Comparison of ENCODE assay signal across 1 cellular context in the genomic region with DNA sequence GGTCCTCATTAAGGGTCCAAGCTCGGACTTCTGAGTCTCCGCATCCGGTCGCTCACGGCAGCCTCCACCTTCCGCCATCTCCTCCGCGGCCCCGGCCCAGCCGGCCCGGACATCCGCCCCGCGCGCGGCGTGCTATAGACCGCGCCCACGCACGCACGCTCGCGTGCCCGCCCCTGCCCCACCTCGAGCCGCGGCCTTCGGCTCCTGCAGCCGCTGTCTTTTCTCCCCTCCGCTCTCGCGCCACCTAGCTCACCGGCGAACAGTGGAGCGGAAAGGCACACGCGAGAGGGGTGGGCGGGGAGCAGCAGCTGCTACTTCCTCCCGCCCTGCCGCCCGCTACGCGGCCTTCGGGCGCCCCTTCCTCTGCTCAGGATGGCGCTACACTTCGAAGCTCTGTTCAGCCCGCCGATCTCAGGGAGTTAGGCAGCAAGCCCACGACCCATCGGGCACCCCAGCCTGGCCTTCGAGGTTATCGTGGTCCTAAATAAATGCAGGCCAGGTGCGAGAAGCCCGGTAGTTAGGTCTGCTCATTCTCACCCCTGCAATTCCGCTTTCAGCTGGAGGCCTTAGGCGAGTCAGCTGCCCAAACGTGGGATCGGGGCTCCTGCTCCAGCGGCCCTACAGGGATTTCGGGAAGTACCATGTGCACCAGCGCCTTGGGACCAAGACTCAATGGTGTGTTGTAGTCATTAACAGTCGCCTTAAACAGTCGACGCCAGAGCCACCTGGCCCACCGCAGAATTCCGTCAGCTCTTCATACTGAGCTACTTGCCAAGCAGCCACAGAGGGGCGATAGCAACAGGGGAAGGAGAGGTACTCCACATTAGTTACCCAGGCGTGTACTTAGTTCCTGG.
TF ChIP-seq lines count a peak whose summit lies in the region.

USP4 (minus strand) TSS at position 107 of the 854 bp plus-strand sequence; CDS start at position 78, 29 bp downstream.

TF ChIP-seq in GM12878, 131 proteins besides CTCF, POLR2A, EP300 and RAD21 (continued from another document and continues in another):
- TF ChIP-seq REST (IDR thresholded peaks at IDR 0.05; ENCODE audit: low read depth, low read length) (no peak; the same call in 1 of the 2 replicates), POLR2AphosphoS2 (IDR thresholded peaks at IDR 0.05; ENCODE audit: low read depth, low read length) (peak; percentile 73), MTA2 (IDR thresholded peaks at IDR 0.05; ENCODE audit: low read depth) (no peak), ESRRA (IDR thresholded peaks at IDR 0.05; ENCODE audit: low read length) (no peak), YY1 (IDR thresholded peaks at IDR 0.05; ENCODE audit: low read depth, low read length) (peak; percentile 95), ZNF592 (IDR thresholded peaks at IDR 0.05) (peak; percentile 73; the same call in 1 of the 2 replicates), TCF7 (IDR thresholded peaks at IDR 0.05; ENCODE audit: borderline replicate concordance) (no peak), ZNF384 (IDR thresholded peaks at IDR 0.05; ENCODE audit: borderline replicate concordance, low read depth, low read length) (no peak), SIN3A (IDR thresholded peaks at IDR 0.05; ENCODE audit: low read depth, low read length) (peak; percentile 90), RELA (IDR thresholded peaks at IDR 0.05; ENCODE audit: borderline replicate concordance, partially characterized antibody) (peak; percentile 66), BACH1 (IDR thresholded peaks at IDR 0.05; ENCODE audit: borderline replicate concordance) (peak; percentile 96), ASH2L (IDR thresholded peaks at IDR 0.05; ENCODE audit: borderline replicate concordance, low read depth) (no peak), SRF (IDR thresholded peaks at IDR 0.05; ENCODE audit: low read depth in 2 of 2, low read length in 2 of 2) (0 out of 4 replicates have a peak, but pooled peaks of 1 of the 2 experiments have one; percentile 33), EZH2 (IDR thresholded peaks at IDR 0.05; ENCODE audit: borderline replicate concordance, control insufficient read depth, low read depth, low read length) (no peak), CREB1 (IDR thresholded peaks at IDR 0.05; ENCODE audit: low read depth) (peak; percentile 62; the same call in 1 of the 2 replicates), ZSCAN29 (IDR thresholded peaks at IDR 0.05) (no peak), ZBTB11 (CRISPR knock-in tag; IDR thresholded peaks at IDR 0.05) (no peak), NRF1 (conservative IDR thresholded peaks at IDR 0.05; ENCODE audit: low read depth, low read length) (no peak), SREBF2 (IDR thresholded peaks at IDR 0.05; ENCODE audit: low read length) (no peak), NKRF (conservative IDR thresholded peaks at IDR 0.05) (peak; percentile 53), NBN (IDR thresholded peaks at IDR 0.05) (peak; percentile 86), SPI1 (IDR thresholded peaks at IDR 0.05; ENCODE audit: borderline replicate concordance, insufficient read depth, low read depth, low read length) (peak; percentile 61), SMAD1 (IDR thresholded peaks at IDR 0.05; ENCODE audit: low read depth, partially characterized antibody) (peak; percentile 66), HDAC6 (IDR thresholded peaks at IDR 0.05; ENCODE audit: unreplicated experiment) (no peak)
- TF ChIP-seq, protein P1, sequence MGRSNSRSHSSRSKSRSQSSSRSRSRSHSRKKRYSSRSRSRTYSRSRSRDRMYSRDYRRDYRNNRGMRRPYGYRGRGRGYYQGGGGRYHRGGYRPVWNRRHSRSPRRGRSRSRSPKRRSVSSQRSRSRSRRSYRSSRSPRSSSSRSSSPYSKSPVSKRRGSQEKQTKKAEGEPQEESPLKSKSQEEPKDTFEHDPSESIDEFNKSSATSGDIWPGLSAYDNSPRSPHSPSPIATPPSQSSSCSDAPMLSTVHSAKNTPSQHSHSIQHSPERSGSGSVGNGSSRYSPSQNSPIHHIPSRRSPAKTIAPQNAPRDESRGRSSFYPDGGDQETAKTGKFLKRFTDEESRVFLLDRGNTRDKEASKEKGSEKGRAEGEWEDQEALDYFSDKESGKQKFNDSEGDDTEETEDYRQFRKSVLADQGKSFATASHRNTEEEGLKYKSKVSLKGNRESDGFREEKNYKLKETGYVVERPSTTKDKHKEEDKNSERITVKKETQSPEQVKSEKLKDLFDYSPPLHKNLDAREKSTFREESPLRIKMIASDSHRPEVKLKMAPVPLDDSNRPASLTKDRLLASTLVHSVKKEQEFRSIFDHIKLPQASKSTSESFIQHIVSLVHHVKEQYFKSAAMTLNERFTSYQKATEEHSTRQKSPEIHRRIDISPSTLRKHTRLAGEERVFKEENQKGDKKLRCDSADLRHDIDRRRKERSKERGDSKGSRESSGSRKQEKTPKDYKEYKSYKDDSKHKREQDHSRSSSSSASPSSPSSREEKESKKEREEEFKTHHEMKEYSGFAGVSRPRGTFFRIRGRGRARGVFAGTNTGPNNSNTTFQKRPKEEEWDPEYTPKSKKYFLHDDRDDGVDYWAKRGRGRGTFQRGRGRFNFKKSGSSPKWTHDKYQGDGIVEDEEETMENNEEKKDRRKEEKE (IDR thresholded peaks at IDR 0.05) = no peak
- TF ChIP-seq, protein P2, sequence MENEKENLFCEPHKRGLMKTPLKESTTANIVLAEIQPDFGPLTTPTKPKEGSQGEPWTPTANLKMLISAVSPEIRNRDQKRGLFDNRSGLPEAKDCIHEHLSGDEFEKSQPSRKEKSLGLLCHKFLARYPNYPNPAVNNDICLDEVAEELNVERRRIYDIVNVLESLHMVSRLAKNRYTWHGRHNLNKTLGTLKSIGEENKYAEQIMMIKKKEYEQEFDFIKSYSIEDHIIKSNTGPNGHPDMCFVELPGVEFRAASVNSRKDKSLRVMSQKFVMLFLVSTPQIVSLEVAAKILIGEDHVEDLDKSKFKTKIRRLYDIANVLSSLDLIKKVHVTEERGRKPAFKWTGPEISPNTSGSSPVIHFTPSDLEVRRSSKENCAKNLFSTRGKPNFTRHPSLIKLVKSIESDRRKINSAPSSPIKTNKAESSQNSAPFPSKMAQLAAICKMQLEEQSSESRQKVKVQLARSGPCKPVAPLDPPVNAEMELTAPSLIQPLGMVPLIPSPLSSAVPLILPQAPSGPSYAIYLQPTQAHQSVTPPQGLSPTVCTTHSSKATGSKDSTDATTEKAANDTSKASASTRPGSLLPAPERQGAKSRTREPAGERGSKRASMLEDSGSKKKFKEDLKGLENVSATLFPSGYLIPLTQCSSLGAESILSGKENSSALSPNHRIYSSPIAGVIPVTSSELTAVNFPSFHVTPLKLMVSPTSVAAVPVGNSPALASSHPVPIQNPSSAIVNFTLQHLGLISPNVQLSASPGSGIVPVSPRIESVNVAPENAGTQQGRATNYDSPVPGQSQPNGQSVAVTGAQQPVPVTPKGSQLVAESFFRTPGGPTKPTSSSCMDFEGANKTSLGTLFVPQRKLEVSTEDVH (IDR thresholded peaks at IDR 0.05; ENCODE audit: low read depth, partially characterized antibody) = no peak
- TF ChIP-seq, protein P3, sequence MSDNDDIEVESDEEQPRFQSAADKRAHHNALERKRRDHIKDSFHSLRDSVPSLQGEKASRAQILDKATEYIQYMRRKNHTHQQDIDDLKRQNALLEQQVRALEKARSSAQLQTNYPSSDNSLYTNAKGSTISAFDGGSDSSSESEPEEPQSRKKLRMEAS (IDR thresholded peaks at IDR 0.05; ENCODE audit: low read depth, low read length) = peak; percentile 93
- TF ChIP-seq, protein P4, sequence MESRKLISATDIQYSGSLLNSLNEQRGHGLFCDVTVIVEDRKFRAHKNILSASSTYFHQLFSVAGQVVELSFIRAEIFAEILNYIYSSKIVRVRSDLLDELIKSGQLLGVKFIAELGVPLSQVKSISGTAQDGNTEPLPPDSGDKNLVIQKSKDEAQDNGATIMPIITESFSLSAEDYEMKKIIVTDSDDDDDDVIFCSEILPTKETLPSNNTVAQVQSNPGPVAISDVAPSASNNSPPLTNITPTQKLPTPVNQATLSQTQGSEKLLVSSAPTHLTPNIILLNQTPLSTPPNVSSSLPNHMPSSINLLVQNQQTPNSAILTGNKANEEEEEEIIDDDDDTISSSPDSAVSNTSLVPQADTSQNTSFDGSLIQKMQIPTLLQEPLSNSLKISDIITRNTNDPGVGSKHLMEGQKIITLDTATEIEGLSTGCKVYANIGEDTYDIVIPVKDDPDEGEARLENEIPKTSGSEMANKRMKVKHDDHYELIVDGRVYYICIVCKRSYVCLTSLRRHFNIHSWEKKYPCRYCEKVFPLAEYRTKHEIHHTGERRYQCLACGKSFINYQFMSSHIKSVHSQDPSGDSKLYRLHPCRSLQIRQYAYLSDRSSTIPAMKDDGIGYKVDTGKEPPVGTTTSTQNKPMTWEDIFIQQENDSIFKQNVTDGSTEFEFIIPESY (IDR thresholded peaks at IDR 0.05) = no peak
